Comparison of ENCODE assay signal across 10 cellular contexts in the genomic region with DNA sequence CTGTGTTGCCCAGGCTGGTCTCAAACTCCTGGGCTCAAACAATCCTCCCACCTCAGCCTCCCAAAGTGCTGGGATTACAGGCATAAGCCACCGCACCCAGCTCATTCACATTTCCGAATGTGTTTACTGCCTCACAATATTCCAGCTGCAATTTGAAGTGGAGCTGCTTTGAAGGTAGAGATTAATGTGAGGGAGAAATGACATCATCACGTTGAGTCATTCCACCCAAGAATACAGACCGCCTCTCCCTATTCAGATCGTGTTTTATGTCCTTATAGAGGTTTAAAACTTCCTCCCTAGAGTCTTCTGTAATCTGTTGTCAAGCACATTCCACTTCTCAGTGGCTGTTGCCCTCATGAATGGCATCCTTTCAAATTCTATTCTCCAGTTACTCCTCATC.
DNase-seq lines count a peak whose midpoint lies in the region; ATAC-seq, FAIRE-seq and TF ChIP-seq lines count a peak whose summit lies in the region.
"Had no signal": no experiment of that assay in that cellular context is flagged by ENCODE, and none has a peak within 500 bp of the region (broad histone marks: within the 10 kb centered on the region; RNA-seq: fewer than 3 reads in every experiment).

No MANE protein-coding gene starts in this region.

- no peak overlapping the region for H2AFZ ChIP-seq in HepG2 (ENCODE audit: low read length)

- no peak overlapping the region for H3K27ac ChIP-seq in CD4-positive, alpha-beta T cell (ENCODE audit: low read depth, low read length)
- H3K27ac ChIP-seq in HUES64 (ENCODE audit: low read depth, low read length) (peak overlapping the region; percentile 37; the same call in 1 of the 2 replicates), HepG2 (ENCODE audit: extremely low read length, insufficient read depth, low read length) (no peak overlapping the region)

- H3K9ac ChIP-seq in HUES64 (ENCODE audit: low read depth, low read length) (no peak overlapping the region), HepG2 (ENCODE audit: insufficient read depth, low read depth, low read length) (no peak overlapping the region)
- H3K9ac ChIP-seq: SK-N-SH had no signal

- peaks cover 33% of the 10 kb centered on the region for H3K9me3 ChIP-seq in CD4-positive, alpha-beta T cell (ENCODE audit: control insufficient read depth, low read length)
- H3K9me3 ChIP-seq in HUES64 (ENCODE audit: insufficient read depth, low read depth, low read length) (peaks cover 19% of the 10 kb centered on the region), HepG2 (ENCODE audit: low read length) (peaks cover 19% of the 10 kb centered on the region)

- BruUV-seq in HepG2 (replicated peaks; lab: Mats Ljungman, UMichigan) = no TSS peak

- TF ChIP-seq EP300 in HepG2 (IDR thresholded peaks at IDR 0.05; ENCODE audit: low read depth in 2 of 2, low read length in 2 of 2) (no peak), HepG2 (CRISPR knock-in tag; IDR thresholded peaks at IDR 0.05; ENCODE audit: borderline replicate concordance) (no peak)

- H4K20me1 ChIP-seq in HepG2 (ENCODE audit: insufficient read depth, low read length) = no peaks in the 10 kb centered on the region

- no peaks in the 10 kb centered on the region for H3K27me3 Mint-ChIP-seq in CD4-positive, alpha-beta T cell
- H3K27me3 Mint-ChIP-seq in activated naive CD8-positive, alpha-beta T cell treated with anti-CD3 and anti-CD28 coated beads, Interleukin-2, amount 50 U/mL, for 24 hours = no peaks in the 10 kb centered on the region

- ATAC-seq in CD4-positive, alpha-beta T cell (ENCODE audit: poor library complexity) = no peak
- peak; percentile 57 for ATAC-seq in activated naive CD8-positive, alpha-beta T cell treated with anti-CD3 and anti-CD28 coated beads, Interleukin-2, amount 50 U/mL, for 24 hours
- ATAC-seq in HepG2 (no peak), HG03196 (IDR thresholded peaks at IDR 0.05; ENCODE audit: unreplicated experiment) (no peak), left lobe of liver (no peak)

- no peak for DNase-seq in CD4-positive, alpha-beta T cell
- DNase-seq in activated naive CD8-positive, alpha-beta T cell treated with anti-CD3 and anti-CD28 coated beads, Interleukin-2, amount 50 U/mL, for 24 hours = no peak
- DNase-seq in HepG2 (ENCODE audit: low spot score) = no peak
- no peak for DNase-seq in amniotic stem cell (lab: John Stamatoyannopoulos, UW)
- DNase-seq in NCI-H524 treated with DMSO at 0.1 percent for 48 hours (lab: John Stamatoyannopoulos, UW) = no peak
- no peak for DNase-seq in left lobe of liver (ENCODE audit: low spot score)
- DNase-seq: heart right ventricle, SK-N-SH had no signal

- H3K36me3 ChIP-seq in HUES64 (ENCODE audit: insufficient read depth, low read length) (peaks cover 5% of the 10 kb centered on the region; the same call in 1 of the 2 replicates), HepG2 (replicated peaks in 1 of 2; ENCODE audit: control insufficient read depth in 1 of 2, insufficient read depth in 2 of 2, low read length in 2 of 2) (peaks cover 1 to 9% of the 10 kb centered on the region in 2 experiments; a peak in 1 of 5 replicates)
- H3K36me3 ChIP-seq: heart right ventricle had no signal

- H3K79me2 ChIP-seq in HepG2 (ENCODE audit: insufficient read depth, low read length) = peaks cover 8% of the 10 kb centered on the region

- CTCF ChIA-PET in CD4-positive, alpha-beta T cell (lab: Charles Lee) = no interaction called here
- CTCF ChIA-PET in HepG2 (lab: Yijun Ruan, JAX; ENCODE audit: low intra/inter-chr PET ratio, low total read pairs) = no interaction called here

- H3K27ac Mint-ChIP-seq in CD4-positive, alpha-beta T cell = peak overlapping the region; percentile 97
- H3K27ac Mint-ChIP-seq in activated naive CD8-positive, alpha-beta T cell treated with anti-CD3 and anti-CD28 coated beads, Interleukin-2, amount 50 U/mL, for 24 hours = peak overlapping the region; percentile 96

- in situ Hi-C loops in HepG2 (cut with HindIII; ENCODE audit: extremely low pct_ligation_motif_present, low pct_unique_long_range_greater_than_20kb) = no loop called here

- no peak for TF ChIP-seq CTCF in CD4-positive, alpha-beta T cell (IDR thresholded peaks at IDR 0.05)
- TF ChIP-seq CTCF in HepG2 (CRISPR knock-in tag; IDR thresholded peaks at IDR 0.05) = no peak

- no peak overlapping the region for H3K4me3 Mint-ChIP-seq in CD4-positive, alpha-beta T cell
- peak overlapping the region; percentile 54 for H3K4me3 Mint-ChIP-seq in activated naive CD8-positive, alpha-beta T cell treated with anti-CD3 and anti-CD28 coated beads, Interleukin-2, amount 50 U/mL, for 24 hours

- H3K4me3 ChIP-seq in HUES64 (ENCODE audit: low read length) (no peak overlapping the region), HepG2 (replicated peaks in 1 of 3; ENCODE audit: insufficient read depth in 1 of 3, low read depth in 2 of 3, low read length in 3 of 3) (no peak overlapping the region)
- H3K4me3 ChIP-seq: heart right ventricle had no signal

- H3K36me3 Mint-ChIP-seq in CD4-positive, alpha-beta T cell (ENCODE audit: low read depth) = peaks cover 62% of the 10 kb centered on the region
- peaks cover 56% of the 10 kb centered on the region for H3K36me3 Mint-ChIP-seq in activated naive CD8-positive, alpha-beta T cell treated with anti-CD3 and anti-CD28 coated beads, Interleukin-2, amount 50 U/mL, for 24 hours (ENCODE audit: low read depth)

- TF ChIP-seq POLR2A in HepG2 (IDR thresholded peaks at IDR 0.05; ENCODE audit: insufficient read depth in 1 of 2, low read depth in 2 of 2, low read length in 2 of 2) = no peak

- FAIRE-seq in HepG2 (lab: Jason Lieb, UNC) = no peak

- H3K27me3 ChIP-seq in CD4-positive, alpha-beta T cell (ENCODE audit: control insufficient read depth, insufficient read depth, low read length) = no peaks in the 10 kb centered on the region
- H3K27me3 ChIP-seq in HUES64 (ENCODE audit: insufficient read depth, low read length) = no peaks in the 10 kb centered on the region
- no peaks in the 10 kb centered on the region for H3K27me3 ChIP-seq in HepG2 (ENCODE audit: control insufficient read depth in 1 of 2, insufficient read depth in 2 of 2, low read length in 2 of 2)
- H3K27me3 ChIP-seq: heart right ventricle had no signal

- intact Hi-C loops in CD4-positive, alpha-beta T cell (cut with DNase I, micrococcal nuclease) = loop anchor here in 1 of 2 experiments (5.0 kb wide), 1 partner anchor 258 kb away; no protein-coding TSS in a partner anchor
- intact Hi-C loops in HepG2 (cut with micrococcal nuclease; ENCODE audit: unreplicated experiment) = no loop called here

- peaks cover 51% of the 10 kb centered on the region for H3K4me1 Mint-ChIP-seq in CD4-positive, alpha-beta T cell (ENCODE audit: low read depth)
- peaks cover 47% of the 10 kb centered on the region for H3K4me1 Mint-ChIP-seq in activated naive CD8-positive, alpha-beta T cell treated with anti-CD3 and anti-CD28 coated beads, Interleukin-2, amount 50 U/mL, for 24 hours

- POLR2A ChIA-PET in CD4-positive, alpha-beta T cell (lab: Charles Lee) = interaction anchor here (0.6 to 4.4 kb wide), 4 partner anchors 9 to 20 kb away, joined by 3 to 61 read pairs (median 14); no protein-coding TSS in a partner anchor
- POLR2A ChIA-PET in HepG2 (lab: Yijun Ruan, JAX) = no interaction called here

- no peaks in the 10 kb centered on the region for H3K4me1 ChIP-seq in HUES64 (ENCODE audit: insufficient read depth, low read length)
- peaks cover 33% of the 10 kb centered on the region for H3K4me1 ChIP-seq in HepG2 (ENCODE audit: insufficient read depth, low read length)

- H3K9me3 Mint-ChIP-seq in CD4-positive, alpha-beta T cell = peaks cover 9% of the 10 kb centered on the region
- peaks cover 26% of the 10 kb centered on the region for H3K9me3 Mint-ChIP-seq in activated naive CD8-positive, alpha-beta T cell treated with anti-CD3 and anti-CD28 coated beads, Interleukin-2, amount 50 U/mL, for 24 hours

- H3K4me2 ChIP-seq in HepG2 (ENCODE audit: low read depth, low read length) = no peak overlapping the region
- H3K4me2 ChIP-seq: SK-N-SH had no signal

- TF ChIP-seq RAD21 in HepG2 (CRISPR knock-in tag; IDR thresholded peaks at IDR 0.05) = no peak

- 88% methylated on average over 4 of the region's 5 CpGs for WGBS in HUES64
- WGBS in HepG2 (ENCODE audit: low lambda C conversion rate) = 95% methylated on average over 5 of the region's 5 CpGs

TF ChIP-seq in HepG2, 621 proteins besides CTCF, POLR2A, EP300 and RAD21:
- TF ChIP-seq, protein P1, sequence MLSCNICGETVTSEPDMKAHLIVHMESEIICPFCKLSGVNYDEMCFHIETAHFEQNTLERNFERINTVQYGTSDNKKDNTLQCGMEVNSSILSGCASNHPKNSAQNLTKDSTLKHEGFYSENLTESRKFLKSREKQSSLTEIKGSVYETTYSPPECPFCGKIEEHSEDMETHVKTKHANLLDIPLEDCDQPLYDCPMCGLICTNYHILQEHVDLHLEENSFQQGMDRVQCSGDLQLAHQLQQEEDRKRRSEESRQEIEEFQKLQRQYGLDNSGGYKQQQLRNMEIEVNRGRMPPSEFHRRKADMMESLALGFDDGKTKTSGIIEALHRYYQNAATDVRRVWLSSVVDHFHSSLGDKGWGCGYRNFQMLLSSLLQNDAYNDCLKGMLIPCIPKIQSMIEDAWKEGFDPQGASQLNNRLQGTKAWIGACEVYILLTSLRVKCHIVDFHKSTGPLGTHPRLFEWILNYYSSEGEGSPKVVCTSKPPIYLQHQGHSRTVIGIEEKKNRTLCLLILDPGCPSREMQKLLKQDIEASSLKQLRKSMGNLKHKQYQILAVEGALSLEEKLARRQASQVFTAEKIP (CRISPR knock-in tag; IDR thresholded peaks at IDR 0.05; ENCODE audit: borderline replicate concordance) = no peak
- TF ChIP-seq ATF7 (IDR thresholded peaks at IDR 0.05) = peak; percentile 84
- TF ChIP-seq ATF7 (CRISPR knock-in tag; IDR thresholded peaks at IDR 0.05) = no peak
